1 cellular context compared by ENCODE assay signal in genomic region chr3:47475570-47476329, GRCh38.
TF ChIP-seq lines count a peak whose summit lies in the region.

TSS of gene SCAP (minus strand) at chr3:47475941. CDS start at chr3:47442993, 32,948 bp downstream.

TF ChIP-seq in K562, 482 proteins besides CTCF, POLR2A, EP300 and RAD21 (continued from another document and continues in another):
- no peak for TF ChIP-seq RERE (CRISPR knock-in tag; IDR thresholded peaks at IDR 0.05; ENCODE audit: borderline replicate concordance)
- TF ChIP-seq, protein P1, sequence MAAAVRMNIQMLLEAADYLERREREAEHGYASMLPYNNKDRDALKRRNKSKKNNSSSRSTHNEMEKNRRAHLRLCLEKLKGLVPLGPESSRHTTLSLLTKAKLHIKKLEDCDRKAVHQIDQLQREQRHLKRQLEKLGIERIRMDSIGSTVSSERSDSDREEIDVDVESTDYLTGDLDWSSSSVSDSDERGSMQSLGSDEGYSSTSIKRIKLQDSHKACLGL (CRISPR knock-in tag; IDR thresholded peaks at IDR 0.05; ENCODE audit: borderline replicate concordance, poor library complexity, severe bottlenecking): peak; percentile 70
- TF ChIP-seq CSDE1 (IDR thresholded peaks at IDR 0.05): no peak
- no peak for TF ChIP-seq ZNF584 (CRISPR knock-in tag; IDR thresholded peaks at IDR 0.05; ENCODE audit: low read depth)
- TF ChIP-seq KHSRP (IDR thresholded peaks at IDR 0.05): no peak
- no peak for TF ChIP-seq TSC22D4 (tag; IDR thresholded peaks at IDR 0.05)
- TF ChIP-seq, protein P2, sequence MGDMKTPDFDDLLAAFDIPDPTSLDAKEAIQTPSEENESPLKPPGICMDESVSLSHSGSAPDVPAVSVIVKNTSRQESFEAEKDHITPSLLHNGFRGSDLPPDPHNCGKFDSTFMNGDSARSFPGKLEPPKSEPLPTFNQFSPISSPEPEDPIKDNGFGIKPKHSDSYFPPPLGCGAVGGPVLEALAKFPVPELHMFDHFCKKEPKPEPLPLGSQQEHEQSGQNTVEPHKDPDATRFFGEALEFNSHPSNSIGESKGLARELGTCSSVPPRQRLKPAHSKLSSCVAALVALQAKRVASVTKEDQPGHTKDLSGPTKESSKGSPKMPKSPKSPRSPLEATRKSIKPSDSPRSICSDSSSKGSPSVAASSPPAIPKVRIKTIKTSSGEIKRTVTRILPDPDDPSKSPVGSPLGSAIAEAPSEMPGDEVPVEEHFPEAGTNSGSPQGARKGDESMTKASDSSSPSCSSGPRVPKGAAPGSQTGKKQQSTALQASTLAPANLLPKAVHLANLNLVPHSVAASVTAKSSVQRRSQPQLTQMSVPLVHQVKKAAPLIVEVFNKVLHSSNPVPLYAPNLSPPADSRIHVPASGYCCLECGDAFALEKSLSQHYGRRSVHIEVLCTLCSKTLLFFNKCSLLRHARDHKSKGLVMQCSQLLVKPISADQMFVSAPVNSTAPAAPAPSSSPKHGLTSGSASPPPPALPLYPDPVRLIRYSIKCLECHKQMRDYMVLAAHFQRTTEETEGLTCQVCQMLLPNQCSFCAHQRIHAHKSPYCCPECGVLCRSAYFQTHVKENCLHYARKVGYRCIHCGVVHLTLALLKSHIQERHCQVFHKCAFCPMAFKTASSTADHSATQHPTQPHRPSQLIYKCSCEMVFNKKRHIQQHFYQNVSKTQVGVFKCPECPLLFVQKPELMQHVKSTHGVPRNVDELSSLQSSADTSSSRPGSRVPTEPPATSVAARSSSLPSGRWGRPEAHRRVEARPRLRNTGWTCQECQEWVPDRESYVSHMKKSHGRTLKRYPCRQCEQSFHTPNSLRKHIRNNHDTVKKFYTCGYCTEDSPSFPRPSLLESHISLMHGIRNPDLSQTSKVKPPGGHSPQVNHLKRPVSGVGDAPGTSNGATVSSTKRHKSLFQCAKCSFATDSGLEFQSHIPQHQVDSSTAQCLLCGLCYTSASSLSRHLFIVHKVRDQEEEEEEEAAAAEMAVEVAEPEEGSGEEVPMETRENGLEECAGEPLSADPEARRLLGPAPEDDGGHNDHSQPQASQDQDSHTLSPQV (IDR thresholded peaks at IDR 0.05): no peak
- TF ChIP-seq SMAD1 (IDR thresholded peaks at IDR 0.05; ENCODE audit: low read depth, low read length, partially characterized antibody): no peak
- TF ChIP-seq POLR2AphosphoS5 (IDR thresholded peaks at IDR 0.05; ENCODE audit: control insufficient read depth, insufficient read depth, low read depth, low read length): peak; percentile 68
- no peak for TF ChIP-seq ZZZ3 (IDR thresholded peaks at IDR 0.05)
- TF ChIP-seq CTBP1 (IDR thresholded peaks at IDR 0.05; ENCODE audit: borderline replicate concordance): peak; percentile 99
- no peak for TF ChIP-seq JUNB (CRISPR knock-in tag; conservative IDR thresholded peaks at IDR 0.05)
- TF ChIP-seq ZNF696 (CRISPR knock-in tag; conservative IDR thresholded peaks at IDR 0.05): no peak
- TF ChIP-seq ATF7 (IDR thresholded peaks at IDR 0.05): peak; percentile 86
- TF ChIP-seq RBBP5 (IDR thresholded peaks at IDR 0.05; ENCODE audit: borderline replicate concordance, insufficient read depth, low read length, poor library complexity, severe bottlenecking): peak; percentile 97
- TF ChIP-seq BCOR (IDR thresholded peaks at IDR 0.05): peak; percentile 56; the same call in 1 of the 2 replicates
- TF ChIP-seq ZNF561 (CRISPR knock-in tag; conservative IDR thresholded peaks at IDR 0.05): no peak
- TF ChIP-seq ZKSCAN3 (CRISPR knock-in tag; IDR thresholded peaks at IDR 0.05): no peak
- TF ChIP-seq C11orf30 (IDR thresholded peaks at IDR 0.05; ENCODE audit: low read depth): no peak
- peak; percentile 79 for TF ChIP-seq HCFC1 (IDR thresholded peaks at IDR 0.05; ENCODE audit: low read depth, low read length)
- no peak for TF ChIP-seq BCL6 (CRISPR knock-in tag; IDR thresholded peaks at IDR 0.05)
- TF ChIP-seq PREB (CRISPR knock-in tag; IDR thresholded peaks at IDR 0.05): no peak
- no peak for TF ChIP-seq IRF1 (CRISPR knock-in tag; IDR thresholded peaks at IDR 0.05; ENCODE audit: borderline replicate concordance)
- TF ChIP-seq MLLT1 (IDR thresholded peaks at IDR 0.05): peak in 1 of 2 experiments; percentile 82; a peak in 1 of 4 replicates
- TF ChIP-seq NONO (IDR thresholded peaks at IDR 0.05; ENCODE audit: low read depth in 2 of 2, low read length in 1 of 2): peak in 1 of 2 experiments; percentile 67; a peak in 2 of 4 replicates
- peak; percentile 81 for TF ChIP-seq GABPB1 (CRISPR knock-in tag; IDR thresholded peaks at IDR 0.05)
- TF ChIP-seq SREBF2 (CRISPR knock-in tag; IDR thresholded peaks at IDR 0.05): no peak
- peak; percentile 82 for TF ChIP-seq FUS (optimal IDR thresholded peaks at IDR 0.05; ENCODE audit: low read depth, low read length)
- peak; percentile 24 to 95; a peak in 3 of 4 replicates for TF ChIP-seq UBTF (IDR thresholded peaks at IDR 0.05; ENCODE audit: borderline replicate concordance in 1 of 2, low read depth in 2 of 2, low read length in 2 of 2)
- TF ChIP-seq, protein P3, sequence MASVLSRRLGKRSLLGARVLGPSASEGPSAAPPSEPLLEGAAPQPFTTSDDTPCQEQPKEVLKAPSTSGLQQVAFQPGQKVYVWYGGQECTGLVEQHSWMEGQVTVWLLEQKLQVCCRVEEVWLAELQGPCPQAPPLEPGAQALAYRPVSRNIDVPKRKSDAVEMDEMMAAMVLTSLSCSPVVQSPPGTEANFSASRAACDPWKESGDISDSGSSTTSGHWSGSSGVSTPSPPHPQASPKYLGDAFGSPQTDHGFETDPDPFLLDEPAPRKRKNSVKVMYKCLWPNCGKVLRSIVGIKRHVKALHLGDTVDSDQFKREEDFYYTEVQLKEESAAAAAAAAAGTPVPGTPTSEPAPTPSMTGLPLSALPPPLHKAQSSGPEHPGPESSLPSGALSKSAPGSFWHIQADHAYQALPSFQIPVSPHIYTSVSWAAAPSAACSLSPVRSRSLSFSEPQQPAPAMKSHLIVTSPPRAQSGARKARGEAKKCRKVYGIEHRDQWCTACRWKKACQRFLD (CRISPR knock-in tag; IDR thresholded peaks at IDR 0.05): peak; percentile 93
- TF ChIP-seq, protein P4, sequence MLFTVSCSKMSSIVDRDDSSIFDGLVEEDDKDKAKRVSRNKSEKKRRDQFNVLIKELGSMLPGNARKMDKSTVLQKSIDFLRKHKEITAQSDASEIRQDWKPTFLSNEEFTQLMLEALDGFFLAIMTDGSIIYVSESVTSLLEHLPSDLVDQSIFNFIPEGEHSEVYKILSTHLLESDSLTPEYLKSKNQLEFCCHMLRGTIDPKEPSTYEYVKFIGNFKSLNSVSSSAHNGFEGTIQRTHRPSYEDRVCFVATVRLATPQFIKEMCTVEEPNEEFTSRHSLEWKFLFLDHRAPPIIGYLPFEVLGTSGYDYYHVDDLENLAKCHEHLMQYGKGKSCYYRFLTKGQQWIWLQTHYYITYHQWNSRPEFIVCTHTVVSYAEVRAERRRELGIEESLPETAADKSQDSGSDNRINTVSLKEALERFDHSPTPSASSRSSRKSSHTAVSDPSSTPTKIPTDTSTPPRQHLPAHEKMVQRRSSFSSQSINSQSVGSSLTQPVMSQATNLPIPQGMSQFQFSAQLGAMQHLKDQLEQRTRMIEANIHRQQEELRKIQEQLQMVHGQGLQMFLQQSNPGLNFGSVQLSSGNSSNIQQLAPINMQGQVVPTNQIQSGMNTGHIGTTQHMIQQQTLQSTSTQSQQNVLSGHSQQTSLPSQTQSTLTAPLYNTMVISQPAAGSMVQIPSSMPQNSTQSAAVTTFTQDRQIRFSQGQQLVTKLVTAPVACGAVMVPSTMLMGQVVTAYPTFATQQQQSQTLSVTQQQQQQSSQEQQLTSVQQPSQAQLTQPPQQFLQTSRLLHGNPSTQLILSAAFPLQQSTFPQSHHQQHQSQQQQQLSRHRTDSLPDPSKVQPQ (CRISPR knock-in tag; IDR thresholded peaks at IDR 0.05; ENCODE audit: borderline replicate concordance): 0 out of 2 replicates have a peak, but pooled peaks have one; percentile 58
- no peak for TF ChIP-seq ZBTB49 (CRISPR knock-in tag; IDR thresholded peaks at IDR 0.05; ENCODE audit: borderline replicate concordance)
